In the genomic region with DNA sequence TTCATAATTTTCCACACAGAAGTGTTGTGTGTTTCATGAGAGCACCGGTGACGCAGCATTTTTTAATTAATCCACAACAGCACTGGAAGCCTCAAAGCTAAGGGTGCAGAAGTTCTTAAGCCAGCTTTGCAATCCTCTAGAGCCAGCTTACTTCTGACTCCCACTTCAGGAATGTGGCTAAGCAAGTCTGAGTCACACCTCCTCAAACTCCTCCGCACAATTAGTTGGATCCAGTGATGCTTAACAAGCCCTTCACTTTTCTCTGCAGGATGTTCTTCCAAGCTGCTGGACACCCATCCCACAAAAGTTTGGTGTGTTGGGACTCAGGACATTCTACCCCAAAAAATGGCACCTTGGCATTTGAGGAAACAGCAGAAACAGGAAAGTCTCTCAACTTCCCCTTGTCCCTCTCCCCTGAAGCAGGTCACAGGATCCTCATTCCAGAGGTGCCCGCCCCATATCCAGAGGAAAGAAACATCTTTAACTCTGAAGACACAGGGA, we compare ENCODE assay signal across 8 cellular contexts.
DNase-seq lines count a peak whose midpoint lies in the region; ATAC-seq and TF ChIP-seq lines count a peak whose summit lies in the region.

No MANE protein-coding gene starts in this region.

- H3K9me3 ChIP-seq in WERI-Rb-1 (ENCODE audit: severe bottlenecking) (no peaks in the 10 kb centered on the region), T-helper 17 cell (ENCODE audit: control insufficient read depth, low read length, poor library complexity, severe bottlenecking) (no peaks in the 10 kb centered on the region)

- no peak overlapping the region for H3K4me3 Mint-ChIP-seq in stimulated activated effector memory CD8-positive, alpha-beta T cell treated with anti-CD3 and anti-CD28 coated beads, Interleukin-12 subunit alpha, Interleukin-12 subunit beta, amount 100 ng/mL, for 72 hours
- H3K4me3 Mint-ChIP-seq in T-helper 17 cell: no peak overlapping the region

- no peaks in the 10 kb centered on the region for H3K27me3 ChIP-seq in WERI-Rb-1 (ENCODE audit: insufficient read depth, low read depth, severe bottlenecking)

- ATAC-seq in stimulated activated effector memory CD8-positive, alpha-beta T cell treated with anti-CD3 and anti-CD28 coated beads, Interleukin-12 subunit alpha, Interleukin-12 subunit beta, amount 100 ng/mL, for 72 hours: no peak
- no peak for ATAC-seq in GM21360 (IDR thresholded peaks at IDR 0.05; ENCODE audit: unreplicated experiment)
- no peak for ATAC-seq in T-helper 17 cell

- H3K9me3 Mint-ChIP-seq in stimulated activated effector memory CD8-positive, alpha-beta T cell treated with anti-CD3 and anti-CD28 coated beads, Interleukin-12 subunit alpha, Interleukin-12 subunit beta, amount 100 ng/mL, for 72 hours: no peaks in the 10 kb centered on the region

- H3K27ac Mint-ChIP-seq in stimulated activated effector memory CD8-positive, alpha-beta T cell treated with anti-CD3 and anti-CD28 coated beads, Interleukin-12 subunit alpha, Interleukin-12 subunit beta, amount 100 ng/mL, for 72 hours: no peak overlapping the region
- H3K27ac Mint-ChIP-seq in T-helper 17 cell: no peak overlapping the region

- H3K27ac ChIP-seq in WERI-Rb-1: no peak overlapping the region

- peaks cover 1% of the 10 kb centered on the region; the same call in 1 of the 2 replicates for H3K36me3 ChIP-seq in WERI-Rb-1

- no peak overlapping the region for H3K4me3 ChIP-seq in HFF-Myc (replicated peaks; ENCODE audit: low read depth, low read length)
- no peak overlapping the region for H3K4me3 ChIP-seq in WERI-Rb-1 (ENCODE audit: low read depth, low read length)

- no peak for TF ChIP-seq CTCF in HFF-Myc (IDR thresholded peaks at IDR 0.05; ENCODE audit: low read depth, low read length, missing control alignments)
- no peak for TF ChIP-seq CTCF in WERI-Rb-1 (IDR thresholded peaks at IDR 0.05; ENCODE audit: low read depth, low read length)

- H3K36me3 Mint-ChIP-seq in stimulated activated effector memory CD8-positive, alpha-beta T cell treated with anti-CD3 and anti-CD28 coated beads, Interleukin-12 subunit alpha, Interleukin-12 subunit beta, amount 100 ng/mL, for 72 hours: no peaks in the 10 kb centered on the region
- H3K36me3 Mint-ChIP-seq in T-helper 17 cell (ENCODE audit: low read depth): peaks cover 2% of the 10 kb centered on the region

- DNase-seq in HFF-Myc (ENCODE audit: extremely low read depth, low read depth) (peak; percentile 92), WERI-Rb-1 (peak; percentile 49), hepatic stellate cell (ENCODE audit: low spot score) (peak; percentile 69), stromal cell of bone marrow (ENCODE audit: low read depth) (peak; percentile 95), NCI-H345 treated with DMSO at 0.1 percent for 48 hours (lab: John Stamatoyannopoulos, UW; ENCODE audit: unreplicated experiment) (no peak), T-helper 17 cell (no peak)
- DNase-seq in stimulated activated effector memory CD8-positive, alpha-beta T cell treated with anti-CD3 and anti-CD28 coated beads, Interleukin-12 subunit alpha, Interleukin-12 subunit beta, amount 100 ng/mL, for 72 hours (ENCODE audit: low spot score in 2 of 2): no peak

- peaks cover 6% of the 10 kb centered on the region for H3K4me1 Mint-ChIP-seq in stimulated activated effector memory CD8-positive, alpha-beta T cell treated with anti-CD3 and anti-CD28 coated beads, Interleukin-12 subunit alpha, Interleukin-12 subunit beta, amount 100 ng/mL, for 72 hours
- peaks cover 5% of the 10 kb centered on the region for H3K4me1 Mint-ChIP-seq in T-helper 17 cell

- H3K27me3 Mint-ChIP-seq in T-helper 17 cell: peaks cover 23% of the 10 kb centered on the region

Comparison
In these comparisons a context has a peak if more than half of its experiments do, and no peak if none do; other contexts are left out.
1. DNase-seq: peak in HFF-Myc (single experiment), WERI-Rb-1 (single experiment), hepatic stellate cell (single experiment) and stromal cell of bone marrow (single experiment); none in stimulated activated effector memory CD8-positive, alpha-beta T cell treated with anti-CD3 and anti-CD28 coated beads, Interleukin-12 subunit alpha, Interleukin-12 subunit beta, amount 100 ng/mL, for 72 hours (0 of 2), NCI-H345 treated with DMSO at 0.1 percent for 48 hours (single experiment) and T-helper 17 cell (0 of 3).